ENCODE assay signal across 32 cellular contexts in the genomic region with DNA sequence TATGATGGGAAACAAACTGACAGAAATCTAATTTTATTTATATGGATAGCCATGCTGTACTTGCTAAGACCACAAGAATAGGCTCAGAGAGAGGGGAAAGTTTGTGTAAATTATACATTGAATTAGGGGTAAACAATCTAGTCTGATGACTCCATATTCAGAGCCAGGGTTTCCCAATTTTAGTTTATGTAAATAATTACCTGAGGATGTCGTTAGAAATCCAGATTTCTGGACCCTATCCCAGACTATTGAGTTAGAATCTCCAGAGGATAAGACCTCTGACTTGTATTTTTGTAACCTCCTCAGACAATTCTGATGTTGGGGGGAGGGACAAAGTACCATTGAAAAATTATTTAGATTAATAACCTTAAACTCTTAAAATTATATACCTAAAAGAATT.
"Had no signal": no experiment of that assay in that cellular context is flagged by ENCODE, and none has a peak within 500 bp of the region (broad histone marks: within the 10 kb centered on the region; RNA-seq: fewer than 3 reads in every experiment).

No MANE protein-coding gene starts in this region.

- DNase-seq: activated B cell treated with CpG ODN at 0.5 μM for 24 hours; activated CD4-positive, alpha-beta memory T cell treated with anti-CD3 and anti-CD28 coated beads for 36 hours; activated CD4-positive, alpha-beta T cell treated with anti-CD3 and anti-CD28 coated beads for 4 hours; activated CD4-positive, alpha-beta T cell treated with anti-CD3 and anti-CD28 coated beads, Interleukin-2, amount 10 ng/mL, durations not matched to agents 24 days and 14 days; activated CD4-positive, alpha-beta T cell treated with anti-CD3 and anti-CD28 coated beads, Interleukin-2, amount 50 U/mL, for 1 hour; activated CD4-positive, alpha-beta T cell treated with anti-CD3 and anti-CD28 coated beads, Interleukin-2, amount 50 U/mL, for 4 hours; activated CD4-positive, CD25-positive, alpha-beta regulatory T cell treated with anti-CD3 and anti-CD28 coated beads, Interleukin-2, amount 50 U/mL, for 72 hours; activated CD8-positive, alpha-beta memory T cell treated with anti-CD3 and anti-CD28 coated beads, Interleukin-2, amount 50 U/mL, for 4 hours; activated CD8-positive, alpha-beta T cell treated with anti-CD3 and anti-CD28 coated beads for 36 hours; activated effector memory CD4-positive, alpha-beta T cell treated with anti-CD3 and anti-CD28 coated beads, Interleukin-2, amount 50 U/mL, for 16 hours; activated gamma-delta T cell treated with Interleukin-2 at 50 U/mL for 16 hours; activated naive CD4-positive, alpha-beta T cell; activated naive CD4-positive, alpha-beta T cell treated with anti-CD3 and anti-CD28 coated beads for 36 hours; activated naive CD4-positive, alpha-beta T cell treated with anti-CD3 and anti-CD28 coated beads, Interleukin-2, amount 50 U/mL, for 16 hours; activated naive CD8-positive, alpha-beta T cell treated with anti-CD3 and anti-CD28 coated beads for 36 hours; activated T-cell treated with anti-CD3 and anti-CD28 coated beads for 4 hours; activated T-cell treated with anti-CD3 and anti-CD28 coated beads, Interleukin-2, amount 50 U/mL, for 1 hour; activated T-cell treated with anti-CD3 and anti-CD28 coated beads, Interleukin-2, amount 50 U/mL, for 4 hours; activated T-cell treated with anti-CD3 and anti-CD28 coated beads, Interleukin-2, amount 50 U/mL, for 72 hours; amniotic stem cell; aorta; body of pancreas; brain microvascular endothelial cell; central memory CD4-positive, alpha-beta T cell; T-helper 1 cell; T-helper 2 cell; T-helper 9 cell had no signal

- H3K27ac ChIP-seq: adrenal gland, body of pancreas, brain microvascular endothelial cell, breast epithelium, VCaP had no signal

- H3K4me1 ChIP-seq: breast epithelium had no signal

- H3K4me3 ChIP-seq: adrenal gland, body of pancreas, breast epithelium had no signal

- H3K9me3 ChIP-seq: adrenal gland, body of pancreas, breast epithelium had no signal

- ATAC-seq: activated CD8-positive, alpha-beta T cell treated with anti-CD3 and anti-CD28 coated beads for 36 hours; activated naive CD4-positive, alpha-beta T cell treated with anti-CD3 and anti-CD28 coated beads, Interleukin-2, amount 50 U/mL, for 72 hours; activated T-cell treated with anti-CD3 and anti-CD28 coated beads, Interleukin-2, amount 50 U/mL, for 4 hours; activated T-cell treated with anti-CD3 and anti-CD28 coated beads, Interleukin-2, amount 50 U/mL, for 72 hours; activated T-helper 17 cell treated with anti-CD3 and anti-CD28 coated beads, Interleukin-2, amount 50 U/mL, for 72 hours; body of pancreas had no signal

- H3K36me3 ChIP-seq: adrenal gland, brain microvascular endothelial cell, breast epithelium had no signal

- H3K27me3 ChIP-seq: adrenal gland, body of pancreas, brain microvascular endothelial cell, breast epithelium had no signal
